ENCODE assay signal across 1 cellular context in the genomic region with DNA sequence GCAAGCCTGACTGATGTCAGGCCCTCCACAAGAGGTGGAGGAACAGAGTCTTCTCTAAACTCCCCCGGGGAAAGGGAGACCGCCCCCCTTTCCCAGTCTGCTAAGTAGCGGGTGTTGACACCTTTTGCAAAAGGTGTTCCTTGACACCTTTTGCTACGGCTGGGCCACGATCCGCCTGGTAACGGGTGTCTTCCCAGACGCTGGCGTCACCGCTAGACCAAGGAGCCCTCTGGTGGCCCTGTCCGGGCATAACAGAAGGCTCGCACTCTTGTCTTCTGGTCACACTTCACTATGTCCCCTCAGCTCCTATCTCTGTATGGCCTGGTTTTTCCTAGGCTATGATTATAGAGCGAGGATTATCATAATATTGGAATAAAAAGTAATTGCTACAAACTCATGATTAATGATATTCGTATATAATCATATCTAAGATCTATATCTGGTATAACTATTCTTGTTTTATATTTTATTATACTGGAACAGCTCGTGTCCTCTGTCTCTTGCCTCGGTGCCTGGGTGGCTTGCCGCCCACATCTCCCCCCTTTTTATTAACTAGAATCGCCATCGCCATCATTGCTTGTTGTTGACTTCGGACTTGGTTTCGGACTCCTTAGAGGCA.
TF ChIP-seq lines count a peak whose summit lies in the region.

No MANE protein-coding gene starts in this region.

TF ChIP-seq in IMR-90, 13 proteins besides CTCF, POLR2A, EP300 and RAD21:
- peak; percentile 20; the same call in 1 of the 2 replicates for TF ChIP-seq SMC3 (IDR thresholded peaks at IDR 0.05; ENCODE audit: low read depth, low read length)
